8 cellular contexts compared by ENCODE assay signal in the genomic region with DNA sequence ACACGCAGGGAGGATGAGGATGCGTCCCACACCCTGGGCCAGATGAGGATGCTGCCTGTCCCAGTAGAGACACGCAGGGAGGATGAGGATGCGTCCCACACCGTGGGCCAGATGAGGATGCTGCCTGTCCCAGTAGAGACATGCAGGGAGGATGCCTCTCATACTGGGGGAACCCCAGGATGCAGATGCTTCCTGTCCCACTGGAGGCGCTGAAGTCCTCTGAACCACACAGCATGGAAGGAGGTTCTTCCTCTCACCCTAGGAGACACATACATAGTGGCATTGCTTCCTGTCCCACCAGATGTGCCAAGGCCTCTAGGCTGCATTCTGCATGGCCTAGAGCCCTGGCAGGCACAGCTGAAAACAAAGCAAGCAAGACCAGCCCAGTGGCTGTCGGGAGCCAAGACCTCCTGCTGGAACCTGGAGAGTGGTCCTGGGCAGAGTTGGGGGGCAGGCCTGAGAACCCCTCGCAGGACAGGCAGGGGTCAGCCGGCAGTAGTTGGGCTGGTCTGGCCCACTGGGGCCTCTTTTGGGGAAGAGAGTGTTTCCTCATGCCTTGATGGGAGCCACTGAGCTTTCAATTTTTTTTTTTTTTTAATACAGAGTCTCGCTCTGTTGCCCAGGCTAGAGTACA. TPM values are rescaled to one million over a fixed set of nuclear protein-coding genes. Genes with fewer than 3 reads are reported as not detected.
DNase-seq lines count a peak whose midpoint lies in the region; ATAC-seq and TF ChIP-seq lines count a peak whose summit lies in the region.

No MANE protein-coding gene starts in this region.

- H3K4me2 ChIP-seq in neuronal stem cell (ENCODE audit: insufficient read depth, low read length, poor library complexity, severe bottlenecking) = no peak overlapping the region

- H2BK120ac ChIP-seq in neuronal stem cell (ENCODE audit: low read depth, low read length) = no peak overlapping the region

- no peaks in the 10 kb centered on the region for H3K79me1 ChIP-seq in neuronal stem cell (ENCODE audit: low read depth, low read length)

- H3K4me3 Mint-ChIP-seq in activated CD4-positive, alpha-beta T cell treated with anti-CD3 and anti-CD28 coated beads for 36 hours = no peak overlapping the region
- no peak overlapping the region for H3K4me3 Mint-ChIP-seq in central memory CD8-positive, alpha-beta T cell

- H3K4me3 ChIP-seq in HFF-Myc (replicated peaks; ENCODE audit: low read depth, low read length) = no peak overlapping the region
- H3K4me3 ChIP-seq in neuronal stem cell (ENCODE audit: low read length in 2 of 2) = no peak overlapping the region
- no peak overlapping the region for H3K4me3 ChIP-seq in prostate gland

- H2AK5ac ChIP-seq in neuronal stem cell (ENCODE audit: low read depth, low read length) = peak overlapping the region; percentile 6

- H3K36me3 ChIP-seq in neuronal stem cell (replicated peaks in 1 of 2; ENCODE audit: control insufficient read depth in 2 of 2, insufficient read depth in 2 of 2, low read length in 2 of 2) = no peaks in the 10 kb centered on the region
- H3K36me3 ChIP-seq in prostate gland = no peaks in the 10 kb centered on the region

- no peak overlapping the region for H2BK5ac ChIP-seq in neuronal stem cell (ENCODE audit: low read length)

- no peak overlapping the region for H3K4ac ChIP-seq in neuronal stem cell (ENCODE audit: low read length)

- no peak overlapping the region for H2AFZ ChIP-seq in neuronal stem cell (ENCODE audit: low read length)

- POLR2A ChIA-PET in activated CD4-positive, alpha-beta T cell treated with anti-CD3 and anti-CD28 coated beads for 36 hours (lab: Charles Lee) = no interaction called here

- peaks cover 11 to 14% of the 10 kb centered on the region in 2 donors for H3K4me1 ChIP-seq in neuronal stem cell (ENCODE audit: control insufficient read depth in 2 of 2, insufficient read depth in 1 of 2, low read depth in 1 of 2, low read length in 2 of 2)
- H3K4me1 ChIP-seq in prostate gland (replicated peaks) = peaks cover 18% of the 10 kb centered on the region

- H3K27me3 ChIP-seq in neuronal stem cell (ENCODE audit: control insufficient read depth in 3 of 3, insufficient read depth in 3 of 3, low read depth in 1 of 3, low read length in 3 of 3) = peaks cover 0 to under 1% (median 0%) of the 10 kb centered on the region in 3 experiments
- no peaks in the 10 kb centered on the region for H3K27me3 ChIP-seq in prostate gland (replicated peaks; ENCODE audit: insufficient read depth)

- H2BK15ac ChIP-seq in neuronal stem cell (ENCODE audit: low read length) = no peak overlapping the region

- no peaks in the 10 kb centered on the region for H3K36me3 Mint-ChIP-seq in activated CD4-positive, alpha-beta T cell treated with anti-CD3 and anti-CD28 coated beads for 36 hours (ENCODE audit: low read depth)
- peaks cover 12% of the 10 kb centered on the region for H3K36me3 Mint-ChIP-seq in central memory CD8-positive, alpha-beta T cell (ENCODE audit: insufficient read depth)

- peaks cover 18% of the 10 kb centered on the region for H3K4me1 Mint-ChIP-seq in activated CD4-positive, alpha-beta T cell treated with anti-CD3 and anti-CD28 coated beads for 36 hours
- peaks cover 18% of the 10 kb centered on the region for H3K4me1 Mint-ChIP-seq in central memory CD8-positive, alpha-beta T cell

- no peak overlapping the region for H4K8ac ChIP-seq in neuronal stem cell (ENCODE audit: low read depth, low read length)

- peak; percentile 99 for ATAC-seq in activated CD4-positive, alpha-beta T cell treated with anti-CD3 and anti-CD28 coated beads for 36 hours
- ATAC-seq in central memory CD8-positive, alpha-beta T cell (replicated peaks; ENCODE audit: extremely low read depth, poor library complexity, severe bottlenecking) = peak; percentile 76

- H3K9me3 Mint-ChIP-seq in activated CD4-positive, alpha-beta T cell treated with anti-CD3 and anti-CD28 coated beads for 36 hours (ENCODE audit: low read depth) = no peaks in the 10 kb centered on the region
- no peaks in the 10 kb centered on the region for H3K9me3 Mint-ChIP-seq in central memory CD8-positive, alpha-beta T cell

- peak overlapping the region; percentile 9 for H3K14ac ChIP-seq in neuronal stem cell (ENCODE audit: low read length)

- H3K9ac ChIP-seq in neuronal stem cell (ENCODE audit: low read depth, low read length, poor library complexity) = no peak overlapping the region

- no peak overlapping the region for H3K27ac Mint-ChIP-seq in activated CD4-positive, alpha-beta T cell treated with anti-CD3 and anti-CD28 coated beads for 36 hours
- no peak overlapping the region for H3K27ac Mint-ChIP-seq in central memory CD8-positive, alpha-beta T cell (ENCODE audit: low read depth)

- peak overlapping the region; percentile 47 for H4K91ac ChIP-seq in neuronal stem cell (ENCODE audit: low read depth, low read length, poor library complexity)

- H3K27ac ChIP-seq in neuronal stem cell (replicated peaks; ENCODE audit: low read length) (no peak overlapping the region), prostate gland (peak overlapping the region in 1 of 2 donors; percentile 19)

- no peaks in the 10 kb centered on the region for H3K27me3 Mint-ChIP-seq in activated CD4-positive, alpha-beta T cell treated with anti-CD3 and anti-CD28 coated beads for 36 hours
- H3K27me3 Mint-ChIP-seq in central memory CD8-positive, alpha-beta T cell = no peaks in the 10 kb centered on the region

- H3K9me3 ChIP-seq in neuronal stem cell (replicated peaks in 1 of 2; ENCODE audit: control insufficient read depth in 2 of 2, insufficient read depth in 1 of 2, low read depth in 1 of 2, low read length in 2 of 2) (no peaks in the 10 kb centered on the region), prostate gland (no peaks in the 10 kb centered on the region)

- H2BK12ac ChIP-seq in neuronal stem cell (ENCODE audit: low read length) = no peak overlapping the region

- peak overlapping the region; percentile 69 for H3K23ac ChIP-seq in neuronal stem cell (ENCODE audit: low read depth, low read length, poor library complexity)

- no CpG with 5 or more reads among the region's 10 CpGs for WGBS in neuronal stem cell (ENCODE audit: extremely low coverage in 2 of 2, insufficient read length in 2 of 2, insufficient replicate concordance in 1 of 2), 2 donors
- WGBS in prostate gland = 63% methylated on average over 10 of the region's 10 CpGs

- intact Hi-C loops in activated CD4-positive, alpha-beta T cell treated with anti-CD3 and anti-CD28 coated beads for 36 hours (cut with DNase I, micrococcal nuclease) = loop anchor here in 1 of 2 experiments (5.0 kb wide), 1 partner anchor 92 kb away; a partner anchor contains a TSS
- intact Hi-C loops in prostate gland (cut with DNase I) = no loop called here

- peak; percentile 41 for TF ChIP-seq CTCF in HFF-Myc (IDR thresholded peaks at IDR 0.05; ENCODE audit: low read depth, low read length, missing control alignments)
- peak in 2 of 4 experiments; percentile 22 to 24 for TF ChIP-seq CTCF in prostate gland (IDR thresholded peaks at IDR 0.05)

- peak; percentile 71 for DNase-seq in activated CD4-positive, alpha-beta T cell treated with anti-CD3 and anti-CD28 coated beads for 36 hours
- no peak for DNase-seq in activated CD4-positive, alpha-beta T cell treated with anti-CD3 and anti-CD28 coated beads for 4 hours
- DNase-seq in HFF-Myc (ENCODE audit: extremely low read depth, low read depth) (peak; percentile 37), SIG-M5 (lab: John Stamatoyannopoulos, UW) (peak; percentile 12), neuronal stem cell (ENCODE audit: low spot score) (no peak), prostate gland (ENCODE audit: low spot score) (no peak), NCI-H1417 treated with DMSO at 0.1 percent for 48 hours (lab: John Stamatoyannopoulos, UW) (no peak)
- DNase-seq in central memory CD8-positive, alpha-beta T cell (ENCODE audit: low spot score in 2 of 2) = peak in 1 of 2 donors; percentile 26

- CTCF ChIA-PET in activated CD4-positive, alpha-beta T cell treated with anti-CD3 and anti-CD28 coated beads for 36 hours (lab: Charles Lee) = interaction anchor here (0.6 to 2.3 kb wide), 13 partner anchors 10 to 1108 kb away, joined by 3 to 12 read pairs (median 3); no protein-coding TSS in a partner anchor

- no peak for TF ChIP-seq POLR2A in prostate gland (IDR thresholded peaks at IDR 0.05)

- H3K18ac ChIP-seq in neuronal stem cell (ENCODE audit: low read length) = peak overlapping the region; percentile 3

RNA-seq across cellular contexts. Expression of a gene that starts 4.3 kb away (rescaled TPM):
- total RNA-seq in activated CD4-positive, alpha-beta T cell treated with anti-CD3 and anti-CD28 coated beads for 36 hours = under 1 TPM in 1 of 2 experiments, not detected in 1; 0.09 TPM
- polyA plus RNA-seq in neuronal stem cell (2013, experiment 1 of 2) = 0.36 TPM
- polyA plus RNA-seq in neuronal stem cell (2013, experiment 2 of 2) = 0.28 TPM
- 10 to 100 TPM; 14.8 to 22.6 TPM for total RNA-seq in prostate gland

RNA-seq across cellular contexts. Expression of a gene that starts 15.5 kb away (rescaled TPM):
- total RNA-seq in activated CD4-positive, alpha-beta T cell treated with anti-CD3 and anti-CD28 coated beads for 36 hours = 1 to 10 TPM; 1.3 to 1.6 TPM
- 2.8 TPM for polyA plus RNA-seq in neuronal stem cell (2013, experiment 1 of 2)
- polyA plus RNA-seq in neuronal stem cell (2013, experiment 2 of 2) = 2.8 TPM
- 10 to 100 TPM in 1 of 2 donors, 1 to 10 TPM in 1; 9.7 to 10.6 TPM for total RNA-seq in prostate gland

RNA-seq across cellular contexts. Expression of a gene that starts 45.7 kb away (rescaled TPM):
- 100 to 1,000 TPM; 185 to 227 TPM for total RNA-seq in activated CD4-positive, alpha-beta T cell treated with anti-CD3 and anti-CD28 coated beads for 36 hours
- 74.8 TPM for polyA plus RNA-seq in neuronal stem cell (2013, experiment 1 of 2)
- polyA plus RNA-seq in neuronal stem cell (2013, experiment 2 of 2) = 73.3 TPM
- 100 to 1,000 TPM in 1 of 2 donors, 10 to 100 TPM in 1; 32.2 to 120 TPM for total RNA-seq in prostate gland

Comparison
In these comparisons a context has a peak if more than half of its experiments do, and no peak if none do; other contexts are left out.
1. DNase-seq: peak in activated CD4-positive, alpha-beta T cell treated with anti-CD3 and anti-CD28 coated beads for 36 hours (single experiment), HFF-Myc (single experiment) and SIG-M5 (single experiment); none in activated CD4-positive, alpha-beta T cell treated with anti-CD3 and anti-CD28 coated beads for 4 hours (0 of 2), neuronal stem cell (single experiment), prostate gland (single experiment) and NCI-H1417 treated with DMSO at 0.1 percent for 48 hours (single experiment).
2. RNA of a gene that starts 4.3 kb away (total RNA-seq): 14.8 to 22.6 TPM in prostate gland; 0.09 TPM in activated CD4-positive, alpha-beta T cell treated with anti-CD3 and anti-CD28 coated beads for 36 hours; every median in the first group is over 10 times any median in the second.
3. RNA of a gene that starts 15.5 kb away (total RNA-seq): 9.7 to 10.6 TPM in prostate gland; 1.3 to 1.6 TPM in activated CD4-positive, alpha-beta T cell treated with anti-CD3 and anti-CD28 coated beads for 36 hours; every median in the first group is over 4 times any median in the second.